ENCODE assay signal across 2 cellular contexts in genomic region chr12:78149459-78149858, GRCh38.
TF ChIP-seq lines count a peak whose summit lies in the region.

No MANE protein-coding gene starts in this region.

TF ChIP-seq in SK-N-SH, 30 proteins besides CTCF, POLR2A, EP300 and RAD21 (continued from another document):
- TF ChIP-seq IRF3 (IDR thresholded peaks at IDR 0.05; ENCODE audit: low read depth, low read length): no peak
- peak; percentile 68 for TF ChIP-seq TCF12 (IDR thresholded peaks at IDR 0.05)
- TF ChIP-seq GATA2 (CRISPR knock-in tag; IDR thresholded peaks at IDR 0.05): peak; percentile 71
- no peak for TF ChIP-seq POLR2AphosphoS5 (IDR thresholded peaks at IDR 0.05; ENCODE audit: low read depth, low read length)
- TF ChIP-seq NRF1 (IDR thresholded peaks at IDR 0.05; ENCODE audit: low read depth, low read length): no peak
- no peak for TF ChIP-seq SMC3 (IDR thresholded peaks at IDR 0.05; ENCODE audit: low read depth, low read length)
- no peak; the same call in 1 of the 2 replicates for TF ChIP-seq RCOR1 (IDR thresholded peaks at IDR 0.05; ENCODE audit: low read length)
- TF ChIP-seq RXRA (IDR thresholded peaks at IDR 0.05; ENCODE audit: borderline replicate concordance, low read depth): no peak
- TF ChIP-seq FOXM1 (IDR thresholded peaks at IDR 0.05; ENCODE audit: low read depth): no peak
- TF ChIP-seq TEAD4 (IDR thresholded peaks at IDR 0.05; ENCODE audit: borderline replicate concordance, insufficient read depth): 0 out of 2 replicates have a peak, but pooled peaks have one; percentile 39
- peak; percentile 29; the same call in 1 of the 2 replicates for TF ChIP-seq JUND (IDR thresholded peaks at IDR 0.05)
- no peak for TF ChIP-seq YY1 (IDR thresholded peaks at IDR 0.05; ENCODE audit: low read depth)
- no peak for TF ChIP-seq RFX5 (IDR thresholded peaks at IDR 0.05; ENCODE audit: low read length)
- peak; percentile 59 for TF ChIP-seq PBX3 (IDR thresholded peaks at IDR 0.05)
- TF ChIP-seq REST (IDR thresholded peaks at IDR 0.05; ENCODE audit: low read depth, low read length): no peak
- TF ChIP-seq GABPA (IDR thresholded peaks at IDR 0.05; ENCODE audit: low read depth): no peak
- TF ChIP-seq EZH2phosphoT487 (IDR thresholded peaks at IDR 0.05; ENCODE audit: borderline replicate concordance, low read depth): no peak

TF ChIP-seq in neural cell, 6 proteins besides CTCF, POLR2A, EP300 and RAD21 (continued from another document):
- no peak for TF ChIP-seq TAF1 (IDR thresholded peaks at IDR 0.05; ENCODE audit: low read depth)
- TF ChIP-seq POLR2AphosphoS5 (IDR thresholded peaks at IDR 0.05): no peak
- TF ChIP-seq MXI1 (conservative IDR thresholded peaks at IDR 0.05; ENCODE audit: poor library complexity, severe bottlenecking): no peak
